9 cellular contexts compared by ENCODE assay signal in genomic region chrX:150934453-150934852, GRCh38. TPM values are rescaled to one million over a fixed set of nuclear protein-coding genes. Genes with fewer than 3 reads are reported as not detected.
DNase-seq lines count a peak whose midpoint lies in the region; ATAC-seq and TF ChIP-seq lines count a peak whose summit lies in the region.
"Had no signal": no experiment of that assay in that cellular context is flagged by ENCODE, and none has a peak within 500 bp of the region (broad histone marks: within the 10 kb centered on the region; RNA-seq: fewer than 3 reads in every experiment).

No MANE protein-coding gene starts in this region.

- no peaks in the 10 kb centered on the region; the same call in 1 of the 2 replicates for H3K27me3 ChIP-seq in H9 (ENCODE audit: insufficient read depth, low read length)

- no peaks in the 10 kb centered on the region for H4K20me1 ChIP-seq in H9 (ENCODE audit: control insufficient read depth, insufficient read depth, insufficient read length)

- H3K56ac ChIP-seq in H9 (ENCODE audit: insufficient read length, low read depth, low read length), result no peak overlapping the region

- H3K27ac ChIP-seq in H9 (ENCODE audit: insufficient read length, low read depth, low read length), result no peak overlapping the region

- no CpG with 5 or more reads among the region's 5 CpGs for WGBS in H9 (ENCODE audit: extremely low coverage, insufficient read length, low lambda C conversion rate)

- no peak overlapping the region for H3K14ac ChIP-seq in H9 (ENCODE audit: insufficient read depth, low read length)

- peak overlapping the region; percentile 34 for H4K91ac ChIP-seq in H9 (ENCODE audit: insufficient read length, low read depth, low read length)

- peak overlapping the region in 1 of 2 experiments; percentile 4; a peak in 1 of 5 replicates for H3K4me3 Mint-ChIP-seq in H9
- H3K4me3 Mint-ChIP-seq in T-cell, result no peak overlapping the region
- H3K4me3 Mint-ChIP-seq: naive thymus-derived CD8-positive, alpha-beta T cell had no signal

- H2AK5ac ChIP-seq in H9 (ENCODE audit: insufficient read length, low read length), result no peak overlapping the region

- no peak overlapping the region for H3K4ac ChIP-seq in H9 (ENCODE audit: low read depth, low read length)

- H3K27ac Mint-ChIP-seq in H9, result peak overlapping the region in 2 of 3 experiments; percentile 62 to 87; a peak in 5 of 7 replicates
- H3K27ac Mint-ChIP-seq in T-cell, result no peak overlapping the region
- H3K27ac Mint-ChIP-seq: naive thymus-derived CD8-positive, alpha-beta T cell had no signal

- ATAC-seq in sciatic nerve (no peak), T-cell (replicated peaks in 1 of 4) (no peak), GM18498 (IDR thresholded peaks at IDR 0.05; ENCODE audit: unreplicated experiment) (no peak)
- ATAC-seq: naive thymus-derived CD8-positive, alpha-beta T cell had no signal

- no peak overlapping the region for H2BK5ac ChIP-seq in H9 (ENCODE audit: insufficient read length, low read length)

- no peaks in the 10 kb centered on the region; the same call in 1 of the 2 replicates for H3K27me3 Mint-ChIP-seq in H9 (ENCODE audit: low read depth)
- peaks cover 0 to 19% of the 10 kb centered on the region in 2 donors for H3K27me3 Mint-ChIP-seq in T-cell

- no peak overlapping the region for H3K9ac ChIP-seq in H9 (ENCODE audit: extremely low read depth, insufficient read length, low read length)

- intact Hi-C loops in sciatic nerve (cut with DNase I), result no loop called here

- no peak for TF ChIP-seq CTCF in H9 (conservative IDR thresholded peaks at IDR 0.05)
- no peak for TF ChIP-seq CTCF in epithelial cell of proximal tubule (conservative IDR thresholded peaks at IDR 0.05; ENCODE audit: low read depth, low read length)

- no peak overlapping the region for H4K5ac ChIP-seq in H9 (ENCODE audit: insufficient read length, low read depth, low read length)

- no peak overlapping the region for H3K23ac ChIP-seq in H9 (ENCODE audit: insufficient read length, low read depth, low read length)

- H3K4me2 ChIP-seq in H9 (ENCODE audit: insufficient read depth, insufficient read length, low read length), result no peak overlapping the region

- no peak overlapping the region for H2AFZ ChIP-seq in H9 (ENCODE audit: low read length)

- no peak overlapping the region for H2BK15ac ChIP-seq in H9 (ENCODE audit: low read depth, low read length)

- POLR2A ChIA-PET in T-cell (lab: Charles Lee), result interaction anchor here in 1 of 2 donors (0.5 kb wide), 1 partner anchor 20 kb away, joined by 6 read pairs; no protein-coding TSS in a partner anchor

- H3K9me3 Mint-ChIP-seq in H9 (peaks cover 62 to 72% of the 10 kb centered on the region in 2 experiments), T-cell (peaks cover 0 to 4% (median 0%) of the 10 kb centered on the region in 3 donors)

- peaks cover 13% of the 10 kb centered on the region; the same call in 1 of the 2 replicates for H3K4me1 ChIP-seq in H9 (ENCODE audit: insufficient read depth, low read length)

- peaks cover 30 to 31% of the 10 kb centered on the region in 2 experiments for H3K4me1 Mint-ChIP-seq in H9
- H3K4me1 Mint-ChIP-seq in T-cell, result no peaks in the 10 kb centered on the region
- H3K4me1 Mint-ChIP-seq: naive thymus-derived CD8-positive, alpha-beta T cell had no signal

- H3K79me1 ChIP-seq in H9 (ENCODE audit: insufficient read depth, low read depth, low read length, poor library complexity, severe bottlenecking), result no peaks in the 10 kb centered on the region

- H4K8ac ChIP-seq in H9 (replicated peaks; ENCODE audit: insufficient read length, low read depth, low read length), result no peak overlapping the region

- no peak overlapping the region for H2BK120ac ChIP-seq in H9 (ENCODE audit: low read depth, low read length, poor library complexity, severe bottlenecking)

- peaks cover 3 to 9% (median 6%) of the 10 kb centered on the region in 3 experiments; a peak in 6 of 7 replicates for H3K36me3 Mint-ChIP-seq in H9 (ENCODE audit: insufficient read depth in 1 of 3, low read depth in 3 of 3)
- no peaks in the 10 kb centered on the region for H3K36me3 Mint-ChIP-seq in T-cell
- H3K36me3 Mint-ChIP-seq: naive thymus-derived CD8-positive, alpha-beta T cell had no signal

- no peak overlapping the region for H3T11ph ChIP-seq in H9 (ENCODE audit: low read length)

- no peaks in the 10 kb centered on the region for H3K9me3 ChIP-seq in H9 (ENCODE audit: control insufficient read depth, low read depth, low read length)

- peak overlapping the region; percentile 66 for H3K18ac ChIP-seq in H9 (ENCODE audit: insufficient read length, low read depth, low read length)

- DNase-seq in H9, result peak; percentile 81
- DNase-seq in NCI-H69 (lab: John Stamatoyannopoulos, UW), result peak; percentile 30
- DNase-seq in epithelial cell of proximal tubule (ENCODE audit: low read depth), result peak; percentile 66
- peak; percentile 85 for DNase-seq in skeletal muscle cell (ENCODE audit: low read depth)
- DNase-seq in sciatic nerve (ENCODE audit: low spot score), result no peak
- no peak for DNase-seq in T-cell
- DNase-seq: naive thymus-derived CD8-positive, alpha-beta T cell; NCI-H2081 treated with DMSO at 0.1 percent for 48 hours had no signal

- CTCF ChIA-PET in T-cell (lab: Charles Lee), result interaction anchor here in 1 of 2 donors (0.6 kb wide), 1 partner anchor 574 kb away, joined by 4 read pairs; no protein-coding TSS in a partner anchor

- H3K23me2 ChIP-seq in H9 (ENCODE audit: insufficient read length, low read depth, low read length, poor library complexity, severe bottlenecking), result no peaks in the 10 kb centered on the region

- H2BK12ac ChIP-seq in H9 (ENCODE audit: insufficient read length, low read depth, low read length), result no peak overlapping the region

- no peak overlapping the region for H3K4me3 ChIP-seq in epithelial cell of proximal tubule (ENCODE audit: low read depth, low read length)
- H3K4me3 ChIP-seq in skeletal muscle cell (ENCODE audit: low read depth, low read length), result no peak overlapping the region

- no peaks in the 10 kb centered on the region for H3K79me2 ChIP-seq in H9 (ENCODE audit: insufficient read depth, low read length)

- no peak overlapping the region for H2BK20ac ChIP-seq in H9 (ENCODE audit: low read depth, low read length, poor library complexity, severe bottlenecking)

RNA-seq across cellular contexts. Expression of gene CD99L2, which starts 36.0 kb away (rescaled TPM):
- total RNA-seq in H9 (2021) (7.2 and 7.3 TPM in 2 replicates), epithelial cell of proximal tubule (27.6 and 32.5 TPM in 2 replicates), sciatic nerve (108 TPM), T-cell (10 to 100 TPM; 11.1 to 20.0 (median 18.3) TPM)

RNA-seq across cellular contexts. Expression of gene HMGB3, which starts 48.7 kb away (rescaled TPM):
- total RNA-seq in H9 (2021) (366 and 373 TPM in 2 replicates), epithelial cell of proximal tubule (42.3 and 43.2 TPM in 2 replicates), sciatic nerve (28.4 TPM), T-cell (1 to 10 TPM in 4 of 5 donors, under 1 TPM in 1; 0.99 to 5.8 (median 1.3) TPM)

Comparison
In these comparisons a context has a peak if more than half of its experiments do, and no peak if none do; other contexts are left out.
1. DNase-seq: peak in H9 (single experiment), NCI-H69 (single experiment), epithelial cell of proximal tubule (single experiment) and skeletal muscle cell (single experiment); none in sciatic nerve (single experiment) and T-cell (0 of 34).
2. H3K27ac Mint-ChIP-seq: peak in H9 (2 of 3); none in T-cell (0 of 2).